Comparison of ENCODE assay signal across 11 cellular contexts in genomic region chr9:83986765-83987401, GRCh38. TPM values are rescaled to one million over a fixed set of nuclear protein-coding genes. Genes with fewer than 3 reads are reported as not detected.
A peak's percentile ranks its signal among the peaks of the same experiment; 100 is the strongest.
DNase-seq lines count a peak whose midpoint lies in the region; ATAC-seq and TF ChIP-seq lines count a peak whose summit lies in the region.
"Had no signal": no experiment of that assay in that cellular context is flagged by ENCODE, and none has a peak within 500 bp of the region (broad histone marks: within the 10 kb centered on the region; RNA-seq: fewer than 3 reads in every experiment).

No MANE protein-coding gene starts in this region.

- H3K27me3 ChIP-seq in breast epithelium, result no peaks in the 10 kb centered on the region
- H3K27me3 ChIP-seq in RWPE2 (ENCODE audit: insufficient read depth, poor library complexity, severe bottlenecking), result no peaks in the 10 kb centered on the region
- H3K27me3 ChIP-seq in heart left ventricle, result no peaks in the 10 kb centered on the region

- peaks cover 7% of the 10 kb centered on the region for H3K36me3 Mint-ChIP-seq in MCF 10A (ENCODE audit: insufficient read depth, unreplicated experiment)
- H3K36me3 Mint-ChIP-seq in stimulated activated naive CD8-positive, alpha-beta T cell treated with anti-CD3 and anti-CD28 coated beads, Interleukin-15, Interleukin-2, amounts not matched to agents 100 ng/mL and 50 ng/mL, for 24 hours (ENCODE audit: low read depth), result peaks cover 49% of the 10 kb centered on the region

- H3K27ac Mint-ChIP-seq in MCF 10A (ENCODE audit: low read depth, unreplicated experiment), result peak overlapping the region; percentile 92
- H3K27ac Mint-ChIP-seq in stimulated activated naive CD8-positive, alpha-beta T cell treated with anti-CD3 and anti-CD28 coated beads, Interleukin-15, Interleukin-2, amounts not matched to agents 100 ng/mL and 50 ng/mL, for 24 hours, result peak overlapping the region; percentile 52

- H3K4me1 ChIP-seq in breast epithelium, result no peaks in the 10 kb centered on the region
- peaks cover 23% of the 10 kb centered on the region for H3K4me1 ChIP-seq in RWPE2 (ENCODE audit: insufficient read depth, poor library complexity, severe bottlenecking)
- peaks cover 0 to 31% (median 3%) of the 10 kb centered on the region in 12 donors for H3K4me1 ChIP-seq in heart left ventricle
- H3K4me1 ChIP-seq: parathyroid adenoma had no signal

- no TSS peak for BruUV-seq in MCF 10A (replicated peaks; lab: Mats Ljungman, UMichigan)

- H3K9me3 Mint-ChIP-seq in MCF 10A (ENCODE audit: unreplicated experiment), result peaks cover 5% of the 10 kb centered on the region
- H3K9me3 Mint-ChIP-seq in stimulated activated naive CD8-positive, alpha-beta T cell treated with anti-CD3 and anti-CD28 coated beads, Interleukin-15, Interleukin-2, amounts not matched to agents 100 ng/mL and 50 ng/mL, for 24 hours, result no peaks in the 10 kb centered on the region

- ATAC-seq in RWPE2 (ENCODE audit: low read depth), result peak; percentile 85
- peak in 3 of 4 donors; percentile 23 to 39 (median 39) for ATAC-seq in heart left ventricle
- no peak for ATAC-seq in HG02981 (IDR thresholded peaks at IDR 0.05; ENCODE audit: unreplicated experiment)

- H3K9me3 ChIP-seq in breast epithelium (no peaks in the 10 kb centered on the region), RWPE2 (ENCODE audit: severe bottlenecking) (peaks cover 2% of the 10 kb centered on the region), heart left ventricle (no peaks in the 10 kb centered on the region)

- POLR2A ChIA-PET in MCF 10A (lab: Yijun Ruan, JAX), result interaction anchor here (0.6 to 1.2 kb wide), 3 partner anchors 9 to 328 kb away, joined by 4 to 6 read pairs (median 5); no protein-coding TSS in a partner anchor

- H3K27me3 Mint-ChIP-seq in MCF 10A (ENCODE audit: insufficient read depth, unreplicated experiment), result no peaks in the 10 kb centered on the region
- no peaks in the 10 kb centered on the region for H3K27me3 Mint-ChIP-seq in stimulated activated naive CD8-positive, alpha-beta T cell treated with anti-CD3 and anti-CD28 coated beads, Interleukin-15, Interleukin-2, amounts not matched to agents 100 ng/mL and 50 ng/mL, for 24 hours

- DNase-seq in MCF 10A (ENCODE audit: unreplicated experiment) (peak; percentile 59), breast epithelium (ENCODE audit: low spot score in 2 of 2) (no peak), RWPE2 (ENCODE audit: low spot score) (peak; percentile 67), heart left ventricle (no peak), SK-N-DZ (ENCODE audit: low spot score) (no peak), NCI-H1048 (lab: John Stamatoyannopoulos, UW) (no peak)
- DNase-seq: DMS53, foreskin melanocyte had no signal

- H3K4me1 Mint-ChIP-seq in MCF 10A (ENCODE audit: insufficient read depth, unreplicated experiment), result peaks cover 16% of the 10 kb centered on the region
- H3K4me1 Mint-ChIP-seq in stimulated activated naive CD8-positive, alpha-beta T cell treated with anti-CD3 and anti-CD28 coated beads, Interleukin-15, Interleukin-2, amounts not matched to agents 100 ng/mL and 50 ng/mL, for 24 hours (ENCODE audit: low read depth), result peaks cover 36% of the 10 kb centered on the region

- TF ChIP-seq CTCF in MCF 10A (IDR thresholded peaks at IDR 0.05; ENCODE audit: unreplicated experiment) (no peak), breast epithelium (IDR thresholded peaks at IDR 0.05) (no peak), RWPE2 (IDR thresholded peaks at IDR 0.05; ENCODE audit: poor library complexity, severe bottlenecking) (no peak), heart left ventricle (IDR thresholded peaks at IDR 0.05) (no peak)

- WGBS in heart left ventricle, 4 donors, result 75 to 87% (median 76%) methylated on average over 11 of the region's 11 CpGs

- H3K4me3 ChIP-seq in breast epithelium (no peak overlapping the region), RWPE2 (ENCODE audit: severe bottlenecking) (no peak overlapping the region), heart left ventricle (no peak overlapping the region)

- CTCF ChIA-PET in MCF 10A (lab: Yijun Ruan, JAX), result interaction anchor here (0.6 to 0.8 kb wide), 2 partner anchors 187 to 274 kb away, joined by 4 to 5 read pairs; no protein-coding TSS in a partner anchor

- no peak for TF ChIP-seq POLR2A in breast epithelium (IDR thresholded peaks at IDR 0.05)
- TF ChIP-seq POLR2A in heart left ventricle (IDR thresholded peaks at IDR 0.05), result no peak

- peak overlapping the region; percentile 46 for H3K4me3 Mint-ChIP-seq in MCF 10A (ENCODE audit: unreplicated experiment)
- peak overlapping the region; percentile 23 for H3K4me3 Mint-ChIP-seq in stimulated activated naive CD8-positive, alpha-beta T cell treated with anti-CD3 and anti-CD28 coated beads, Interleukin-15, Interleukin-2, amounts not matched to agents 100 ng/mL and 50 ng/mL, for 24 hours

- H3K27ac ChIP-seq in breast epithelium (no peak overlapping the region), RWPE2 (ENCODE audit: poor library complexity, severe bottlenecking) (peak overlapping the region; percentile 46), heart left ventricle (no peak overlapping the region)
- H3K27ac ChIP-seq: parathyroid adenoma had no signal

- intact Hi-C loops in MCF 10A (cut with micrococcal nuclease) (no loop called here), breast epithelium (cut with DNase I; ENCODE audit: low total_unique reads) (no loop called here), heart left ventricle (cut with DNase I) (loop anchor here in 2 of 10 donors (2.0 to 10.0 kb wide), 3 partner anchors 76 to 178 kb away; no protein-coding TSS in a partner anchor)

- H3K36me3 ChIP-seq in breast epithelium, result no peaks in the 10 kb centered on the region
- peaks cover 22% of the 10 kb centered on the region for H3K36me3 ChIP-seq in RWPE2 (ENCODE audit: low read depth)
- peaks cover 0 to 18% (median 0%) of the 10 kb centered on the region in 9 donors for H3K36me3 ChIP-seq in heart left ventricle

RNA-seq across cellular contexts. Expression of gene RMI1, which starts 6.3 kb away (rescaled TPM):
- total RNA-seq in MCF 10A (2022), result 6.9 and 11.0 TPM in 2 replicates
- total RNA-seq in breast epithelium, result 1 to 10 TPM; 3.7 to 6.2 (median 6.1) TPM
- 1 to 10 TPM; 2.4 to 9.9 (median 5.9) TPM for total RNA-seq in heart left ventricle
- polyA plus RNA-seq in heart left ventricle, result 1 to 10 TPM; 1.6 to 4.4 TPM
- polyA plus RNA-seq in SK-N-DZ (2014; cell fraction: cytosol; rRNA removed), result 6.7 and 8.1 TPM in 2 replicates
- polyA plus RNA-seq in SK-N-DZ (2014; cell fraction: nucleus; rRNA removed), result 7.0 and 15.6 TPM in 2 replicates

RNA-seq across cellular contexts. Expression of gene HNRNPK, which starts 6.9 kb away (rescaled TPM):
- total RNA-seq in MCF 10A (2022) (825 and 951 TPM in 2 replicates), breast epithelium (100 to 1,000 TPM; 462 to 657 (median 527) TPM), heart left ventricle (100 to 1,000 TPM; 278 to 388 (median 322) TPM)
- polyA plus RNA-seq in heart left ventricle, result 100 to 1,000 TPM; 127 to 294 TPM
- polyA plus RNA-seq in SK-N-DZ (2014; cell fraction: cytosol; rRNA removed), result 667 and 689 TPM in 2 replicates
- polyA plus RNA-seq in SK-N-DZ (2014; cell fraction: nucleus; rRNA removed), result 474 and 537 TPM in 2 replicates

Comparison
In these comparisons a context has a peak if more than half of its experiments do, and no peak if none do; other contexts are left out.
1. DNase-seq: peak in MCF 10A (single experiment) and RWPE2 (single experiment); none in breast epithelium (0 of 2), heart left ventricle (0 of 5), SK-N-DZ (single experiment) and NCI-H1048 (single experiment).